Comparison of ENCODE assay signal across 10 cellular contexts in the genomic region with DNA sequence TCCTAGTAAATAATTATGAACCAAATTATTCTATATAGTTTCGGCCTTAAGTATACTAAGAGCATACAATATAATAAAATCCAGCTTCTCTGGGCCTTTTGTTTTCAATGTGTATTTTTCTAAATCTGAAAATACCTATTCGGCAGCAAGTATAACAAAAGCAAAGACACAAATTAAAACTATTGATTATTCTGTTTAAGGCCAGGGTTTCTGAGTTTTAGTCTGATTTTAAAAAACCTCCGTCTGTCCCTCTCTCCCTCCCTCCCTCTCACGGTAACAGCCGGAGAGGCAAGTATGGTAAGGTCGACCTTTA. TPM values are rescaled to one million over a fixed set of nuclear protein-coding genes. Genes with fewer than 3 reads are reported as not detected.
DNase-seq lines count a peak whose midpoint lies in the region; ATAC-seq and TF ChIP-seq lines count a peak whose summit lies in the region.
"Had no signal": no experiment of that assay in that cellular context is flagged by ENCODE, and none has a peak within 500 bp of the region (broad histone marks: within the 10 kb centered on the region; RNA-seq: fewer than 3 reads in every experiment).

No MANE protein-coding gene starts in this region.

- H3K36me3 ChIP-seq in left ventricle myocardium inferior, result peaks cover 20% of the 10 kb centered on the region
- H3K36me3 ChIP-seq in mesodermal cell (ENCODE audit: control insufficient read depth, insufficient read depth, low read length), result peaks cover 20% of the 10 kb centered on the region
- peaks cover 0 to 15% of the 10 kb centered on the region in 2 donors for H3K36me3 ChIP-seq in vagina

- H3K27ac ChIP-seq in left ventricle myocardium inferior (replicated peaks), result peak overlapping the region; percentile 99
- no peak overlapping the region for H3K27ac ChIP-seq in mesodermal cell (ENCODE audit: low read depth, low read length, severe bottlenecking)
- H3K27ac ChIP-seq in vagina, result peak overlapping the region; percentile 100

- H3K4me3 ChIP-seq in left ventricle myocardium inferior (peak overlapping the region; percentile 94), mesodermal cell (ENCODE audit: extremely low read depth, insufficient read depth, low read length, poor library complexity, severe bottlenecking) (peak overlapping the region; percentile 95), vagina (peak overlapping the region; percentile 82 to 92)

- 0 to 10% methylated on average over 2 of the region's 6 CpGs for WGBS in mesodermal cell (ENCODE audit: insufficient coverage in 2 of 2), 2 experiments

- no peaks in the 10 kb centered on the region for H3K27me3 ChIP-seq in left ventricle myocardium inferior (ENCODE audit: low read depth)
- no peaks in the 10 kb centered on the region for H3K27me3 ChIP-seq in vagina

- ATAC-seq in Right ventricle myocardium superior (ENCODE audit: poor library complexity) (no peak), GM21737 (IDR thresholded peaks at IDR 0.05; ENCODE audit: unreplicated experiment) (no peak), GM18858 (IDR thresholded peaks at IDR 0.05; ENCODE audit: unreplicated experiment) (no peak)

- intact Hi-C loops in left ventricle myocardium inferior (cut with micrococcal nuclease), result no loop called here
- intact Hi-C loops in Right ventricle myocardium superior (cut with DNase I), result no loop called here
- intact Hi-C loops in vagina (cut with DNase I), result loop anchor here (5.0 kb wide), 2 partner anchors 38 to 88 kb away; no protein-coding TSS in a partner anchor

- H3K27me3 Mint-ChIP-seq in brain, result peaks cover 26% of the 10 kb centered on the region

- peaks cover 59% of the 10 kb centered on the region for H3K4me1 Mint-ChIP-seq in brain

- DNase-seq in left ventricle myocardium inferior, result no peak
- DNase-seq in Right ventricle myocardium superior, result no peak
- no peak for DNase-seq in vagina (ENCODE audit: extremely low spot score in 2 of 2)
- DNase-seq in OCI-M2 (lab: John Stamatoyannopoulos, UW; ENCODE audit: unreplicated experiment), result no peak

- no peaks in the 10 kb centered on the region for H3K9me3 ChIP-seq in left ventricle myocardium inferior (replicated peaks)
- H3K9me3 ChIP-seq in mesodermal cell (ENCODE audit: control insufficient read depth, low read length), result no peaks in the 10 kb centered on the region
- no peaks in the 10 kb centered on the region for H3K9me3 ChIP-seq in vagina

- no peak for TF ChIP-seq POLR2A in vagina (IDR thresholded peaks at IDR 0.05)

- H3K4me3 Mint-ChIP-seq in brain, result peak overlapping the region; percentile 93 to 99 (median 99)

- H3K27ac Mint-ChIP-seq in brain, result peak overlapping the region; percentile 97 to 100 (median 99)

- peaks cover 75% of the 10 kb centered on the region for H3K4me1 ChIP-seq in left ventricle myocardium inferior
- no peaks in the 10 kb centered on the region for H3K4me1 ChIP-seq in mesodermal cell (ENCODE audit: control insufficient read depth, insufficient read depth, low read length, poor library complexity, severe bottlenecking)
- H3K4me1 ChIP-seq in vagina, result peaks cover 50% of the 10 kb centered on the region

- H3K9me3 Mint-ChIP-seq in brain, result peaks cover 0 to 4% (median 0%) of the 10 kb centered on the region in 5 experiments

- TF ChIP-seq CTCF in left ventricle myocardium inferior (IDR thresholded peaks at IDR 0.05; ENCODE audit: borderline replicate concordance) (no peak), brain (conservative IDR thresholded peaks at IDR 0.05) (no peak), vagina (IDR thresholded peaks at IDR 0.05) (no peak)

- H3K36me3 Mint-ChIP-seq in brain, result peaks cover 33% of the 10 kb centered on the region

RNA-seq across cellular contexts. Expression of gene TOB1, which starts 1.5 kb away (rescaled TPM):
- total RNA-seq in left ventricle myocardium inferior (101 TPM), Right ventricle myocardium superior (83.8 TPM), vagina (74.4 TPM)
- 14.6 TPM for polyA plus RNA-seq in brain (ENCODE audit: insufficient read depth, low read depth, low replicate concordance)
- polyA plus RNA-seq in mesodermal cell (2013, experiment 1 of 2), result 28.3 TPM
- 25.3 TPM for polyA plus RNA-seq in mesodermal cell (2013, experiment 2 of 2)

RNA-seq across cellular contexts. Expression of gene WFIKKN2, which starts 29.3 kb away (rescaled TPM):
- 0.25 TPM for total RNA-seq in left ventricle myocardium inferior
- total RNA-seq in Right ventricle myocardium superior, result 0.51 TPM
- polyA plus RNA-seq in brain (ENCODE audit: insufficient read depth, low read depth, low replicate concordance), result 0.70 TPM
- polyA plus RNA-seq in mesodermal cell (2013, experiment 1 of 2), result not detected
- not detected for polyA plus RNA-seq in mesodermal cell (2013, experiment 2 of 2)
- total RNA-seq in vagina, result 0.49 TPM
- total RNA-seq: renal cortical epithelial cell, SK-MEL-5 had no signal
